ENCODE assay signal across 8 cellular contexts in the genomic region with DNA sequence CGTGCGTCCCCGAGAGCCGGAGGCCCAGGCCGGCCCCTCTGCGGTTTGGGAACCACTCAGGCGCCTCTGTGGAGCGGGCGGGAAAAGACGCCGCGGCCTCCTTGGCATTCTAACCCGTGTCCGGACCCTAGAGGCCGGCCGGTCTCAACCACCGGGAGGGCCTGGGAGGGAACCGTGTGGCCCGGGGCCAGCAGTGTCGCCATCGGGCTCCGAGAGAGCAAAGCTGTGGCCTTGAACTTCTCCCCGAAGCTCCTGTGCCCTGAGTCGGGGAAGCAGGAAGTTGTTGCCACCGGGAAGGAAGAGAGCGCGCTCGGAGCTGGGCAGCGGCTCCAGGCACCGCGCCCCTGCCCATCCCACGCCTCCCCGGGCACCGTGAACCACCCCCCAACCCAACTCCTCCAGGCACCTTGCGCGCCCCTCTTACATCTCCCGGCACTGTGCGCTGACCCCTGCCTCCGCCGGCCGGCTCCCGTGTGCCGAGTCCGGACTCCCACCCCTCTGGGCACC.
DNase-seq lines count a peak whose midpoint lies in the region; ATAC-seq and TF ChIP-seq lines count a peak whose summit lies in the region.

No MANE protein-coding gene starts in this region.

- H3K9ac ChIP-seq in DND-41 (ENCODE audit: low read depth, low read length), result peak overlapping the region; percentile 99

- H3K4me3 ChIP-seq in DND-41 (ENCODE audit: low read depth in 1 of 2, low read length in 2 of 2), result peak overlapping the region; percentile 64 to 90; a peak in 3 of 4 replicates
- H3K4me3 ChIP-seq in heart right ventricle, result peak overlapping the region; percentile 80 to 92 (median 87)
- peak overlapping the region; percentile 68 for H3K4me3 ChIP-seq in retinal pigment epithelial cell (ENCODE audit: low read length)

- intact Hi-C loops in heart right ventricle (cut with DNase I), result loop anchor here in 7 of 10 donors (5.0 to 10.0 kb wide), 5 partner anchors 33 to 63 kb away; no protein-coding TSS in a partner anchor

- H3K4me1 ChIP-seq in DND-41 (ENCODE audit: insufficient read depth, low read length) (peaks cover 46% of the 10 kb centered on the region), heart right ventricle (peaks cover 3 to 78% (median 58%) of the 10 kb centered on the region in 9 donors)

- H3K9me3 Mint-ChIP-seq in activated T-cell treated with anti-CD3 and anti-CD28 coated beads, Interleukin-2, amount 50 U/mL, for 4 hours, result no peaks in the 10 kb centered on the region

- TF ChIP-seq CTCF in DND-41 (IDR thresholded peaks at IDR 0.05; ENCODE audit: borderline replicate concordance, extremely low read depth, low read length, poor library complexity, severe bottlenecking) (no peak), heart right ventricle (IDR thresholded peaks at IDR 0.05) (no peak), retinal pigment epithelial cell (conservative IDR thresholded peaks at IDR 0.05; ENCODE audit: low read depth, low read length) (no peak)

- peak overlapping the region; percentile 59; the same call in 1 of the 2 replicates for H2AFZ ChIP-seq in DND-41 (ENCODE audit: low read depth, low read length)

- H3K27ac ChIP-seq in DND-41 (ENCODE audit: low read length) (peak overlapping the region; percentile 96), heart right ventricle (peak overlapping the region; percentile 98 to 100 (median 100))

- peaks cover 24% of the 10 kb centered on the region for H4K20me1 ChIP-seq in DND-41 (ENCODE audit: insufficient read depth, low read length)

- peaks cover 57% of the 10 kb centered on the region for H3K4me1 Mint-ChIP-seq in activated T-cell treated with anti-CD3 and anti-CD28 coated beads, Interleukin-2, amount 50 U/mL, for 4 hours (ENCODE audit: low read depth)

- H3K4me2 ChIP-seq in DND-41 (ENCODE audit: insufficient read depth, low read length), result peak overlapping the region; percentile 74

- WGBS in heart right ventricle, 2 donors, result 1% methylated on average over 43 to 44 of the region's 44 CpGs

- peaks cover 95% of the 10 kb centered on the region for H3K79me2 ChIP-seq in DND-41 (ENCODE audit: insufficient read depth, low read length)

- no peaks in the 10 kb centered on the region for H3K36me3 Mint-ChIP-seq in activated T-cell treated with anti-CD3 and anti-CD28 coated beads, Interleukin-2, amount 50 U/mL, for 4 hours (ENCODE audit: insufficient read depth)

- H3K27me3 ChIP-seq in DND-41 (ENCODE audit: insufficient read depth, low read length, poor library complexity) (no peaks in the 10 kb centered on the region), heart right ventricle (no peaks in the 10 kb centered on the region)

- H3K36me3 ChIP-seq in DND-41 (ENCODE audit: insufficient read depth, low read length) (peaks cover 36% of the 10 kb centered on the region), heart right ventricle (peaks cover 0 to 15% (median 0%) of the 10 kb centered on the region in 9 donors)

- no peaks in the 10 kb centered on the region for H3K9me3 ChIP-seq in DND-41 (ENCODE audit: insufficient read depth, low read length, severe bottlenecking)
- H3K9me3 ChIP-seq in heart right ventricle, result no peaks in the 10 kb centered on the region

- peak overlapping the region; percentile 84 for H3K4me3 Mint-ChIP-seq in activated T-cell treated with anti-CD3 and anti-CD28 coated beads, Interleukin-2, amount 50 U/mL, for 4 hours

- no peaks in the 10 kb centered on the region for H3K27me3 Mint-ChIP-seq in activated T-cell treated with anti-CD3 and anti-CD28 coated beads, Interleukin-2, amount 50 U/mL, for 4 hours (ENCODE audit: low read depth)

- DNase-seq in DND-41 (peak; percentile 60), HUDEP-2 (lab: John Stamatoyannopoulos, UW; ENCODE audit: unreplicated experiment in 76 of 76) (peak in 47 of 76 experiments; percentile 21 to 85 (median 55)), heart right ventricle (peak; percentile 62 to 90), retinal pigment epithelial cell (ENCODE audit: low read depth) (no peak), NCI-H524 treated with DMSO at 0.1 percent for 48 hours (lab: John Stamatoyannopoulos, UW) (no peak), DMS 273 (lab: John Stamatoyannopoulos, UW; ENCODE audit: unreplicated experiment) (no peak)
- no peak for DNase-seq in activated T-cell treated with anti-CD3 and anti-CD28 coated beads, Interleukin-2, amount 50 U/mL, for 4 hours

- ATAC-seq in DND-41 (ENCODE audit: insufficient read depth, low read depth), result peak; percentile 21
- ATAC-seq in activated T-cell treated with anti-CD3 and anti-CD28 coated beads, Interleukin-2, amount 50 U/mL, for 4 hours, result peak; percentile 13 to 23
- peak; percentile 21 to 63 (median 34) for ATAC-seq in heart right ventricle
- no peak for ATAC-seq in GM18520 (IDR thresholded peaks at IDR 0.05; ENCODE audit: unreplicated experiment)

Comparison
In these comparisons a context has a peak if more than half of its experiments do, and no peak if none do; other contexts are left out.
1. DNase-seq: peak in DND-41 (single experiment), HUDEP-2 (47 of 76) and heart right ventricle (2 of 2); none in activated T-cell treated with anti-CD3 and anti-CD28 coated beads, Interleukin-2, amount 50 U/mL, for 4 hours (single experiment), retinal pigment epithelial cell (single experiment), NCI-H524 treated with DMSO at 0.1 percent for 48 hours (single experiment) and DMS 273 (single experiment).
2. Peak in every context shown above with its lines, with median percentiles within 50 percentile points of each other: H3K4me3 ChIP-seq.